ENCODE assay signal across 1 cellular context in genomic region chr2:199464614-199465352, GRCh38.
TF ChIP-seq lines count a peak whose summit lies in the region.

No MANE protein-coding gene starts in this region.

TF ChIP-seq in SK-N-SH, 30 proteins besides CTCF, POLR2A, EP300 and RAD21 (continued from another document):
- TF ChIP-seq REST (IDR thresholded peaks at IDR 0.05; ENCODE audit: low read depth, low read length): no peak
- no peak for TF ChIP-seq TAF1 (IDR thresholded peaks at IDR 0.05; ENCODE audit: borderline replicate concordance, low read depth, low read length)
- no peak for TF ChIP-seq ELF1 (IDR thresholded peaks at IDR 0.05)
- TF ChIP-seq MAX (IDR thresholded peaks at IDR 0.05; ENCODE audit: low read depth): no peak
- no peak for TF ChIP-seq PBX3 (IDR thresholded peaks at IDR 0.05)
